ENCODE assay signal across 8 cellular contexts in genomic region chr12:25052191-25053020, GRCh38.
DNase-seq lines count a peak whose midpoint lies in the region; ATAC-seq and TF ChIP-seq lines count a peak whose summit lies in the region.

No MANE protein-coding gene starts in this region.

- H3K9me3 Mint-ChIP-seq in activated B cell treated with CpG ODN at 0.5 μM for 24 hours (no peaks in the 10 kb centered on the region), chondrocyte (ENCODE audit: low read depth) (peaks cover 5% of the 10 kb centered on the region)

- no peaks in the 10 kb centered on the region for H3K36me3 ChIP-seq in osteoblast (ENCODE audit: insufficient read depth, low read length)

- H3K79me2 ChIP-seq in osteoblast (ENCODE audit: insufficient read depth, low read length): no peaks in the 10 kb centered on the region

- H3K27me3 ChIP-seq in osteoblast (ENCODE audit: insufficient read depth, low read length): no peaks in the 10 kb centered on the region

- H3K27ac Mint-ChIP-seq in activated B cell treated with CpG ODN at 0.5 μM for 24 hours (peak overlapping the region; percentile 96), chondrocyte (ENCODE audit: unreplicated experiment) (no peak overlapping the region)

- ATAC-seq in HG03439 (IDR thresholded peaks at IDR 0.05; ENCODE audit: unreplicated experiment) (peak; percentile 67), activated B cell treated with CpG ODN at 0.5 μM for 24 hours (ENCODE audit: low read depth) (peak; percentile 87)

- H4K20me1 ChIP-seq in osteoblast (ENCODE audit: insufficient read depth, low read length): no peaks in the 10 kb centered on the region

- H3K36me3 Mint-ChIP-seq in activated B cell treated with CpG ODN at 0.5 μM for 24 hours (ENCODE audit: low read depth): peaks cover 26% of the 10 kb centered on the region
- no peaks in the 10 kb centered on the region for H3K36me3 Mint-ChIP-seq in chondrocyte (ENCODE audit: low read depth)

- peak overlapping the region; percentile 40 for H2AFZ ChIP-seq in osteoblast (ENCODE audit: low read length)

- H3K4me3 Mint-ChIP-seq in activated B cell treated with CpG ODN at 0.5 μM for 24 hours (peak overlapping the region; percentile 95), chondrocyte (ENCODE audit: unreplicated experiment) (no peak overlapping the region)

- H3K4me2 ChIP-seq in osteoblast (ENCODE audit: insufficient read depth, low read length): peak overlapping the region; percentile 40

- H3K4me1 ChIP-seq in osteoblast (ENCODE audit: insufficient read depth, low read length): no peaks in the 10 kb centered on the region

- intact Hi-C loops in activated B cell treated with CpG ODN at 0.5 μM for 24 hours (cut with micrococcal nuclease): loop anchor here (1.0 to 5.0 kb wide), 15 partner anchors 9 to 1060 kb away; partner anchors contain the start of genes BCAT1, DNAI7, ETFRF1 and KRAS

- CTCF ChIA-PET in activated B cell treated with CpG ODN at 0.5 μM for 24 hours (lab: Charles Lee): interaction anchor here (1.0 to 3.4 kb wide), 12 partner anchors 10 to 336 kb away, joined by 3 to 20 read pairs (median 4); no protein-coding TSS in a partner anchor

- peak overlapping the region; percentile 31 for H3K4me3 ChIP-seq in osteoblast (ENCODE audit: insufficient read depth, low read length)

- DNase-seq in stimulated activated naive CD4-positive, alpha-beta T cell (lab: John Stamatoyannopoulos, UW): peak; percentile 35 to 96 (median 82)
- DNase-seq in stimulated activated naive CD4-positive, alpha-beta T cell treated with Interleukin-2 at 50 U/mL for 16 hours (lab: John Stamatoyannopoulos, UW): no peak
- DNase-seq in activated B cell treated with CpG ODN at 0.5 μM for 24 hours (peak; percentile 68), dermis blood vessel endothelial cell (peak; percentile 7), osteoblast (ENCODE audit: insufficient read length, low spot score, missing footprints) (no peak), AG08395 (ENCODE audit: low spot score) (no peak), chondrocyte (ENCODE audit: low spot score) (no peak)

- no peaks in the 10 kb centered on the region for H3K9me3 ChIP-seq in osteoblast (ENCODE audit: low read depth, low read length)

- H3K4me1 Mint-ChIP-seq in activated B cell treated with CpG ODN at 0.5 μM for 24 hours (peaks cover 49% of the 10 kb centered on the region), chondrocyte (ENCODE audit: low read depth) (peaks cover 11% of the 10 kb centered on the region)

- H3K27me3 Mint-ChIP-seq in activated B cell treated with CpG ODN at 0.5 μM for 24 hours: no peaks in the 10 kb centered on the region
- H3K27me3 Mint-ChIP-seq in chondrocyte (ENCODE audit: low read depth): no peaks in the 10 kb centered on the region

- TF ChIP-seq CTCF in activated B cell treated with CpG ODN at 0.5 μM for 24 hours (IDR thresholded peaks at IDR 0.05) (no peak), osteoblast (IDR thresholded peaks at IDR 0.05; ENCODE audit: extremely low read depth, low read depth, low read length) (no peak), chondrocyte (IDR thresholded peaks at IDR 0.05) (no peak)

- H3K27ac ChIP-seq in osteoblast (ENCODE audit: low read depth, low read length): no peak overlapping the region

- POLR2A ChIA-PET in activated B cell treated with CpG ODN at 0.5 μM for 24 hours (lab: Charles Lee): interaction anchor here (0.6 to 13.7 kb wide), 27 partner anchors 9 to 1063 kb away, joined by 3 to 486 read pairs (median 6); no protein-coding TSS in a partner anchor

Comparison
In these comparisons a context has a peak if more than half of its experiments do, and no peak if none do; other contexts are left out.
1. DNase-seq: peak in stimulated activated naive CD4-positive, alpha-beta T cell (6 of 6), activated B cell treated with CpG ODN at 0.5 μM for 24 hours (single experiment) and dermis blood vessel endothelial cell (single experiment); none in stimulated activated naive CD4-positive, alpha-beta T cell treated with Interleukin-2 at 50 U/mL for 16 hours (single experiment), osteoblast (single experiment), AG08395 (single experiment) and chondrocyte (single experiment).